In genomic region chr13:30142502-30143211, GRCh38 we compare ENCODE assay signal across 7 cellular contexts.
DNase-seq lines count a peak whose midpoint lies in the region; ATAC-seq and TF ChIP-seq lines count a peak whose summit lies in the region.

No MANE protein-coding gene starts in this region.

- no peak overlapping the region for H3K23ac ChIP-seq in trophoblast cell (ENCODE audit: low read length)

- H3K9ac ChIP-seq in GM23248 (peak overlapping the region; percentile 68), trophoblast cell (ENCODE audit: low read length) (no peak overlapping the region)

- H3K79me2 ChIP-seq in GM23248 (ENCODE audit: insufficient read depth) (no peaks in the 10 kb centered on the region), trophoblast cell (ENCODE audit: control insufficient read depth, insufficient read depth, low read length, poor library complexity) (peaks cover 6% of the 10 kb centered on the region)

- no peaks in the 10 kb centered on the region for H3K36me3 ChIP-seq in GM23248 (ENCODE audit: low read depth)
- H3K36me3 ChIP-seq in esophagus (ENCODE audit: control insufficient read depth in 2 of 2, insufficient read depth in 2 of 2, low read length in 1 of 2): no peaks in the 10 kb centered on the region
- H3K36me3 ChIP-seq in trophoblast cell (ENCODE audit: control insufficient read depth in 1 of 2, insufficient read depth in 2 of 2, low read length in 2 of 2): no peaks in the 10 kb centered on the region

- peak overlapping the region; percentile 67 for H4K8ac ChIP-seq in trophoblast cell (ENCODE audit: low read depth, low read length)

- no peaks in the 10 kb centered on the region for H3K9me2 ChIP-seq in GM23248 (ENCODE audit: insufficient read depth)

- ATAC-seq in SK-N-SH treated with all-trans-retinoic acid at 6 μM for 48 hours: peak; percentile 91
- ATAC-seq in GM18520 (IDR thresholded peaks at IDR 0.05; ENCODE audit: unreplicated experiment): no peak

- H4K12ac ChIP-seq in trophoblast cell (ENCODE audit: low read depth, low read length): no peak overlapping the region

- H3K79me1 ChIP-seq in trophoblast cell (ENCODE audit: low read length): peaks cover 45% of the 10 kb centered on the region

- H3K4ac ChIP-seq in trophoblast cell (ENCODE audit: low read depth, low read length): no peak overlapping the region

- H2BK120ac ChIP-seq in trophoblast cell (ENCODE audit: insufficient read depth, low read length, poor library complexity): peak overlapping the region; percentile 96

- H3K27ac ChIP-seq in GM23248 (peak overlapping the region; percentile 86), esophagus (ENCODE audit: low read depth in 2 of 2, low read length in 1 of 2) (peak overlapping the region; percentile 40 to 84), trophoblast cell (ENCODE audit: low read depth, low read length) (peak overlapping the region; percentile 99)

- H2BK5ac ChIP-seq in trophoblast cell (ENCODE audit: low read depth, low read length, poor library complexity): peak overlapping the region; percentile 91

- no peaks in the 10 kb centered on the region for H4K20me1 ChIP-seq in GM23248 (ENCODE audit: insufficient read depth)

- peak overlapping the region; percentile 72 for H2AK5ac ChIP-seq in trophoblast cell (ENCODE audit: low read length)

- H3F3A ChIP-seq in GM23248 (ENCODE audit: insufficient read depth): peaks cover 38% of the 10 kb centered on the region

- peak overlapping the region; percentile 50 for H3K4me2 ChIP-seq in GM23248 (ENCODE audit: unreplicated experiment)
- peak overlapping the region; percentile 14 for H3K4me2 ChIP-seq in trophoblast cell (ENCODE audit: low read length)

- H3K4me1 ChIP-seq in GM23248 (ENCODE audit: insufficient read depth): peaks cover 25% of the 10 kb centered on the region
- H3K4me1 ChIP-seq in esophagus (ENCODE audit: control insufficient read depth in 2 of 2, insufficient read depth in 2 of 2, low read length in 1 of 2): peaks cover 6 to 8% of the 10 kb centered on the region in 2 donors
- H3K4me1 ChIP-seq in trophoblast cell (ENCODE audit: control insufficient read depth in 1 of 2, insufficient read depth in 2 of 2, low read length in 2 of 2): peaks cover 20 to 24% of the 10 kb centered on the region in 2 experiments

- 1% methylated on average over 13 of the region's 13 CpGs for WGBS in GM23248 (ENCODE audit: low coverage in 1 of 2, low lambda C conversion rate in 2 of 2, missing lambda C conversion rate in 2 of 2), 2 experiments
- WGBS in esophagus, 2 donors: 19 to 22% methylated on average over 13 of the region's 13 CpGs
- no CpG with 5 or more reads among the region's 13 CpGs for WGBS in trophoblast cell (ENCODE audit: extremely low coverage, insufficient coverage, insufficient read length)

- peak overlapping the region; percentile 94 for H3K14ac ChIP-seq in trophoblast cell (ENCODE audit: low read length)

- H3K18ac ChIP-seq in trophoblast cell (ENCODE audit: low read length): peak overlapping the region; percentile 94

- in situ Hi-C loops in GM23248 (cut with MboI): no loop called here

- peak overlapping the region; percentile 91 for H2BK12ac ChIP-seq in trophoblast cell (ENCODE audit: low read length)

- no peak overlapping the region for H2AFZ ChIP-seq in GM23248
- peak overlapping the region; percentile 27 for H2AFZ ChIP-seq in trophoblast cell (ENCODE audit: insufficient read depth, low read length, poor library complexity)

- H4K91ac ChIP-seq in trophoblast cell (ENCODE audit: low read depth, low read length): peak overlapping the region; percentile 98

- H3K27me3 ChIP-seq in GM23248 (replicated peaks; ENCODE audit: insufficient read depth): no peaks in the 10 kb centered on the region
- H3K27me3 ChIP-seq in esophagus (ENCODE audit: control insufficient read depth in 1 of 2, insufficient read depth in 2 of 2, low read length in 2 of 2): no peaks in the 10 kb centered on the region
- no peaks in the 10 kb centered on the region for H3K27me3 ChIP-seq in trophoblast cell (ENCODE audit: insufficient read depth, low read length)

- H3K9me3 ChIP-seq in GM23248 (ENCODE audit: low read depth): no peaks in the 10 kb centered on the region
- H3K9me3 ChIP-seq in esophagus (ENCODE audit: control insufficient read depth in 2 of 2, insufficient read depth in 1 of 2, low read depth in 1 of 2, low read length in 1 of 2): no peaks in the 10 kb centered on the region
- peaks cover 2% of the 10 kb centered on the region for H3K9me3 ChIP-seq in trophoblast cell (ENCODE audit: insufficient read depth, low read depth, low read length)

- peak; percentile 95 for DNase-seq in GM23248
- peak; percentile 97 for DNase-seq in trophoblast cell
- no peak for DNase-seq in SHP77 treated with DMSO at 0.1 percent for 48 hours (lab: John Stamatoyannopoulos, UW)
- no peak for DNase-seq in OCI-M2 (lab: John Stamatoyannopoulos, UW; ENCODE audit: unreplicated experiment)

- H3K4me3 ChIP-seq in GM23248 (peak overlapping the region; percentile 17; the same call in 1 of the 2 replicates), esophagus (ENCODE audit: low read depth in 1 of 2, low read length in 2 of 2) (no peak overlapping the region), trophoblast cell (ENCODE audit: low read depth, low read length) (no peak overlapping the region)

TF ChIP-seq in SK-N-SH treated with all-trans-retinoic acid at 6 μM for 48 hours, 23 proteins besides CTCF, POLR2A, EP300 and RAD21:
- TF ChIP-seq ZFP3 (CRISPR knock-in tag; IDR thresholded peaks at IDR 0.05): no peak
- no peak for TF ChIP-seq ESRRG (CRISPR knock-in tag; IDR thresholded peaks at IDR 0.05)
- no peak for TF ChIP-seq PATZ1 (CRISPR knock-in tag; IDR thresholded peaks at IDR 0.05; ENCODE audit: borderline replicate concordance)
- no peak for TF ChIP-seq OSR1 (CRISPR knock-in tag; IDR thresholded peaks at IDR 0.05)
- TF ChIP-seq ZNF8 (CRISPR knock-in tag; IDR thresholded peaks at IDR 0.05): no peak
- TF ChIP-seq BACH2 (CRISPR knock-in tag; IDR thresholded peaks at IDR 0.05; ENCODE audit: borderline replicate concordance): no peak
- no peak for TF ChIP-seq ZNF70 (CRISPR knock-in tag; IDR thresholded peaks at IDR 0.05)

Comparison
In these comparisons a context has a peak if more than half of its experiments do, and no peak if none do; other contexts are left out.
1. DNase-seq: peak in GM23248 (single experiment) and trophoblast cell (2 of 2); none in SHP77 treated with DMSO at 0.1 percent for 48 hours (single experiment) and OCI-M2 (single experiment).
2. Peak in every context shown above with its lines, with median percentiles within 50 percentile points of each other: H3K27ac ChIP-seq.